In the genomic region with DNA sequence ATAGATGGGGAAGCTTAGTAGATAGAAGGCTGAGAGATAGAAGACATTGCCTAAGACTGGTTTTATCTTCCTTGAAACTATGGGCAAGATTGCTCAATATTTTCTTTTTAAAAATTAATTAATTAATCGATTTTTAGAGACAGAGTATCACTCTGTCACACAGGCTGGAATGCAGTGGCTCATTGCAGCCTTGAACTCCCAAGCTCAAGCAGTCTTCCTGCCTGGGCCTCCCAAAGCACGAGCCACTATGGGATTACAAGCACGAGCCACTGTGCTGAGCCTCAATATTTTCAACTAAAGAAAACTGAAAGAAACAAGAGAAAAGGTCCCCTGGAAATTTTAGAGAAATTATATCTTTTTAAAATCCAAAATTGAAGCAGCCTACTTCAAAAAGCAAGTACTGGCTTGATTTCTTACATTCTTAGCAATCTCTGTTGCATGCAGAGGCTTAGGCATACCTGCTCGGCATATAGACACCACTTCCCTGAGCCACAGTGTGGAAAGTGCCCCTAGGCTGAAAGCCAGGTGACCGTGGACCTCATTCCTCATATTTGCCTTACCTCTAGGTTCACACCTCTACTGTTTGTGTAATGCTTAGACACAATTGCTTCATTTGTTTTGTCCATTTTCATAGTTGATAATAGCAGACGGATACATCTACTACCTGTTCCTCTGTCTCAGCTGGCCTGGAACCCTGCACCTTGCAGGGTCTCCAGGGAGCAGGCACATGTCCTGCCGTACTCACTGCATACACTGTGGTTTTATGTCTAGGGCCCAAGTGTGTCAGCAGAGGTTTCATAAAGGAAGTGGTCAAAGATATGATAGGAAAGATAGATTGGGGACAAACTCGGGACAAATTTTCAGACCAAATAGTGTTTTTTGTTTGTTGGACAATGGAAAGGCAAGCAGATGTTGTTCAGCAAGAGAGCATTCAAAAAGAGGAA, we compare ENCODE assay signal across 15 cellular contexts.
DNase-seq lines count a peak whose midpoint lies in the region; ATAC-seq, FAIRE-seq and TF ChIP-seq lines count a peak whose summit lies in the region.
"Had no signal": no experiment of that assay in that cellular context is flagged by ENCODE, and none has a peak within 500 bp of the region (broad histone marks: within the 10 kb centered on the region; RNA-seq: fewer than 3 reads in every experiment).

No MANE protein-coding gene starts in this region.

- TF ChIP-seq CTCF in GM12878 (IDR thresholded peaks at IDR 0.05 in 2 of 3, conservative IDR thresholded peaks at IDR 0.05 in 1 of 3; ENCODE audit: control insufficient read depth in 2 of 3, extremely low read depth in 1 of 3, insufficient read depth in 1 of 3, low read depth in 3 of 3, low read length in 3 of 3) (no peak), brain microvascular endothelial cell (IDR thresholded peaks at IDR 0.05; ENCODE audit: low read depth, low read length, missing control alignments) (no peak), nephron progenitor cell (IDR thresholded peaks at IDR 0.05) (no peak)

- H3K27ac ChIP-seq in BLaER1 treated with 17β-estradiol and CSF1 and Interleukin-3, amounts not matched to agents 10 nM and 100 nM: no peak overlapping the region
- H3K27ac ChIP-seq in GM12878 (ENCODE audit: control insufficient read depth, insufficient read depth): no peak overlapping the region
- no peak overlapping the region for H3K27ac ChIP-seq in brain microvascular endothelial cell
- H3K27ac ChIP-seq: dorsolateral prefrontal cortex, tibial nerve had no signal

- CTCF ChIA-PET in GM12878 (lab: Yijun Ruan, JAX): no interaction called here

- TF ChIP-seq POLR2A in GM12878 (IDR thresholded peaks at IDR 0.05; ENCODE audit: low read depth, low read length): no peak

- H3K27me3 Mint-ChIP-seq in nephron progenitor cell (ENCODE audit: low read depth, poor library complexity): no peaks in the 10 kb centered on the region

- no peak overlapping the region for H3K4me3 ChIP-seq in BLaER1 treated with 17β-estradiol and CSF1 and Interleukin-3, amounts not matched to agents 10 nM and 100 nM
- H3K4me3 ChIP-seq in GM12878: no peak overlapping the region
- H3K4me3 ChIP-seq in brain microvascular endothelial cell (ENCODE audit: low read depth, low read length): no peak overlapping the region
- H3K4me3 ChIP-seq: dorsolateral prefrontal cortex, tibial nerve had no signal

- H3K79me2 ChIP-seq in GM12878 (ENCODE audit: control insufficient read depth, insufficient read depth, low read length): no peaks in the 10 kb centered on the region

- no peak overlapping the region for H3K9ac ChIP-seq in BLaER1 treated with 17β-estradiol and CSF1 and Interleukin-3, amounts not matched to agents 10 nM and 100 nM
- H3K9ac ChIP-seq in GM12878 (ENCODE audit: control insufficient read depth, insufficient read depth, low read length): no peak overlapping the region

- RAD21 ChIA-PET in GM12878 (lab: Charles Lee; ENCODE audit: unreplicated experiment): no interaction called here

- TF ChIP-seq RAD21 in GM12878 (IDR thresholded peaks at IDR 0.05; ENCODE audit: insufficient read depth, low read depth, low read length): no peak

- no peak overlapping the region for H3K27ac Mint-ChIP-seq in nephron progenitor cell

- peaks cover 16 to 27% (median 20%) of the 10 kb centered on the region in 10 experiments for H3K4me1 ChIP-seq in BLaER1 treated with 17β-estradiol and CSF1 and Interleukin-3, amounts not matched to agents 10 nM and 100 nM
- peaks cover 7% of the 10 kb centered on the region for H3K4me1 ChIP-seq in GM12878 (ENCODE audit: control insufficient read depth, insufficient read depth, low read length)
- H3K4me1 ChIP-seq: tibial nerve had no signal

- no peak for FAIRE-seq in GM12878 (lab: Jason Lieb, UNC)
- FAIRE-seq in HTR-8/SVneo (lab: Jason Lieb, UNC): no peak
- FAIRE-seq: astrocyte had no signal

- DNase-seq in GM19240 (ENCODE audit: insufficient read length, low spot score) (peak; percentile 18), GM12878 (ENCODE audit: low read depth, low spot score) (no peak), HTR-8/SVneo (ENCODE audit: insufficient read length, low spot score) (no peak), brain microvascular endothelial cell (no peak), nephron progenitor cell (no peak)
- DNase-seq: dorsolateral prefrontal cortex; NCI-H1105; stimulated activated CD4-positive, alpha-beta T cell treated with anti-CD3 and anti-CD28 coated beads, Interleukin-2, amount 100 ng/mL, for 48 hours; SW 1271 had no signal

- H3K27me3 ChIP-seq in BLaER1 treated with 17β-estradiol and CSF1 and Interleukin-3, amounts not matched to agents 10 nM and 100 nM: no peaks in the 10 kb centered on the region
- H3K27me3 ChIP-seq in GM12878 (replicated peaks in 1 of 2; ENCODE audit: control insufficient read depth in 2 of 2, insufficient read depth in 2 of 2, low read length in 1 of 2) (no peaks in the 10 kb centered on the region), brain microvascular endothelial cell (replicated peaks) (no peaks in the 10 kb centered on the region)
- H3K27me3 ChIP-seq: dorsolateral prefrontal cortex, tibial nerve had no signal

- TF ChIP-seq EP300 in GM12878 (IDR thresholded peaks at IDR 0.05; ENCODE audit: borderline replicate concordance in 1 of 2, control insufficient read depth in 1 of 2, low read depth in 2 of 2, low read length in 2 of 2): peak; percentile 35 to 49; a peak in 1 of 4 replicates

- in situ Hi-C loops in GM12878 (cut with MboI) (no loop called here), brain microvascular endothelial cell (cut with HindIII; ENCODE audit: low pct_ligation_motif_present, low sequenced_read_pairs) (no loop called here)

- intact Hi-C loops in GM12878 (cut with micrococcal nuclease; ENCODE audit: unreplicated experiment): no loop called here

- POLR2A ChIA-PET in GM12878 (lab: Charles Lee): interaction anchor here (0.5 kb wide), 1 partner anchor 418 kb away, joined by 3 read pairs; no protein-coding TSS in a partner anchor

- peaks cover 10% of the 10 kb centered on the region for H3K4me1 Mint-ChIP-seq in nephron progenitor cell

- peaks cover 23% of the 10 kb centered on the region for H3K36me3 Mint-ChIP-seq in nephron progenitor cell (ENCODE audit: low read depth)

- no TSS peak for BruUV-seq in GM12878 (replicated peaks; lab: Mats Ljungman, UMichigan)

- H3K36me3 ChIP-seq in BLaER1 treated with 17β-estradiol and CSF1 and Interleukin-3, amounts not matched to agents 10 nM and 100 nM: peaks cover 15 to 58% (median 35%) of the 10 kb centered on the region in 11 experiments
- H3K36me3 ChIP-seq in GM12878 (ENCODE audit: control insufficient read depth in 2 of 2, insufficient read depth in 2 of 2, low read length in 1 of 2) (peaks cover 2 to 8% of the 10 kb centered on the region in 2 experiments; a peak in 3 of 4 replicates), brain microvascular endothelial cell (replicated peaks) (no peaks in the 10 kb centered on the region)

- peak overlapping the region; percentile 50 to 83 (median 73) for H3K4me2 ChIP-seq in BLaER1 treated with 17β-estradiol and CSF1 and Interleukin-3, amounts not matched to agents 10 nM and 100 nM
- H3K4me2 ChIP-seq in GM12878 (ENCODE audit: control insufficient read depth, insufficient read depth): no peak overlapping the region

- no peak overlapping the region for H3K4me3 Mint-ChIP-seq in nephron progenitor cell

- no peaks in the 10 kb centered on the region for H3K9me3 Mint-ChIP-seq in nephron progenitor cell

- SMC1A ChIA-PET in GM12878 (lab: Charles Lee; ENCODE audit: uncharacterized antibody, unreplicated experiment): no interaction called here

- H3K9me3 ChIP-seq in BLaER1 treated with 17β-estradiol and CSF1 and Interleukin-3, amounts not matched to agents 10 nM and 100 nM (replicated peaks in 1 of 11): no peaks in the 10 kb centered on the region
- no peaks in the 10 kb centered on the region for H3K9me3 ChIP-seq in GM12878 (replicated peaks; ENCODE audit: control insufficient read depth, insufficient read depth, low read length)
- H3K9me3 ChIP-seq: tibial nerve had no signal

- H4K20me1 ChIP-seq in BLaER1 treated with 17β-estradiol and CSF1 and Interleukin-3, amounts not matched to agents 10 nM and 100 nM: peaks cover 0 to 19% (median 0%) of the 10 kb centered on the region in 11 experiments; a peak in 2 of 22 replicates
- no peaks in the 10 kb centered on the region for H4K20me1 ChIP-seq in GM12878 (ENCODE audit: control insufficient read depth, insufficient read depth)

- H2AFZ ChIP-seq in GM12878 (ENCODE audit: control insufficient read depth, low read depth, low read length): no peak overlapping the region

- 58% methylated on average over 8 of the region's 8 CpGs for WGBS in GM12878 (ENCODE audit: insufficient coverage, insufficient replicate concordance, low lambda C conversion rate, missing lambda C conversion rate)

- ATAC-seq in HG03354 (IDR thresholded peaks at IDR 0.05; ENCODE audit: poor library complexity, severe bottlenecking, unreplicated experiment) (peak; percentile 71), GM12878 (peak; percentile 91), HG03280 (IDR thresholded peaks at IDR 0.05; ENCODE audit: unreplicated experiment) (no peak)
- ATAC-seq: Panc1 had no signal

TF ChIP-seq in GM12878, 131 proteins besides CTCF, POLR2A, EP300 and RAD21 (continues in another document):
- TF ChIP-seq BHLHE40 (IDR thresholded peaks at IDR 0.05; ENCODE audit: borderline replicate concordance in 1 of 2, low read depth in 2 of 2, low read length in 1 of 2) (peak; percentile 64 to 77; a peak in 3 of 4 replicates), MEF2B (IDR thresholded peaks at IDR 0.05; ENCODE audit: partially characterized antibody, poor library complexity, severe bottlenecking) (peak; percentile 84), NRF1 (conservative IDR thresholded peaks at IDR 0.05; ENCODE audit: low read depth, low read length) (no peak), IKZF2 (IDR thresholded peaks at IDR 0.05) (peak; percentile 69 to 77), CBX5 (IDR thresholded peaks at IDR 0.05; ENCODE audit: low read depth) (no peak), TCF12 (IDR thresholded peaks at IDR 0.05; ENCODE audit: low read depth, low read length) (0 out of 2 replicates have a peak, but pooled peaks have one; percentile 16), DPF2 (IDR thresholded peaks at IDR 0.05) (0 out of 2 replicates have a peak, but pooled peaks have one; percentile 35), SPI1 (IDR thresholded peaks at IDR 0.05; ENCODE audit: borderline replicate concordance, insufficient read depth, low read depth, low read length) (peak; percentile 33; the same call in 1 of the 2 replicates), EED (IDR thresholded peaks at IDR 0.05; ENCODE audit: low read depth) (peak; percentile 53; the same call in 1 of the 2 replicates), IKZF1 (conservative IDR thresholded peaks at IDR 0.05) (peak; percentile 57), MTA2 (IDR thresholded peaks at IDR 0.05; ENCODE audit: low read depth) (peak; percentile 52)
